Comparison of ENCODE assay signal across 8 cellular contexts in the genomic region with DNA sequence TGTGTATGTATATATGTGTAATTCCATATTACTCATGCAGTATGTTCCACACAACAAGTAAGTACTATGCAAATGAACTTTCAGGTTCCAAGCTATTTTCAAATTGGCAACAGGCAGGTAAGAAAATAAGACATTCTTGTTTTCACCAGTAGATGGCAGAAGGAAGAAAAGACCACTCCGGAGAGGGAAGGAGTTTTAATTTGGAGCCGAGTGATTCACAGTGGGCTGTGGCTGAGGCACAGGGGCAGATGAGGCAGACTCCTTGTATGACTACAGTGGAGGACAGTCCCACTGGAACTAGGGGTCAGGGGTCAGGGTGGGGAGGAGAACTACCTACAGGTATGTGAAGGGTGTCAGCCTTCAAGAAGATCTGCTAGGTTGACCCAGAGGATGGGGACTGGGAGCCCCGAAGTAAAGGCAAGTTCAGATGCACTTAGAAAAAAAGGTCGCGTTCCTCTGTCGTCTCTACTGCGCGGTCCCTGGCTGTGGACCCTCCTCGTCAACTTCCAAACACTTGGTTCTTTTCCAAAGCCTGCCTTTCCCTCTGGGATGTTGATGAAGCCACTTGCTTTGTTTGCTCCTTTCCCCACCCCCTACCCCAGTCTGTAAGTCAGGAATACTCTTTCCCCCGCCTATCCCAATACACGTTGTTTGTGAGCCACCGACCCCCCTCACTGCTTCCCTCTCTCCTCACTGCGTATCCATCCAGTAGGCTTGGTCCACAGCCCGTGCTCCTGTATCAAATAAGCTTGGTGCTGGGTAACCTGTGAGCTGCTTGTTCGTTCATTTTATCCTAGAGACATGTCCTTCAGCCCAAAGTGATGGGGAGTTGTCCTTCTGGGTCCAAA. TPM values are rescaled to one million over a fixed set of nuclear protein-coding genes. Genes with fewer than 3 reads are reported as not detected.
A peak's percentile ranks its signal among the peaks of the same experiment; 100 is the strongest.
DNase-seq lines count a peak whose midpoint lies in the region; ATAC-seq and TF ChIP-seq lines count a peak whose summit lies in the region.

No MANE protein-coding gene starts in this region.

- H3K36me3 ChIP-seq in fibroblast of lung (ENCODE audit: control insufficient read depth, insufficient read depth, low read length), result peaks cover 4% of the 10 kb centered on the region
- no peaks in the 10 kb centered on the region for H3K36me3 ChIP-seq in neural cell (ENCODE audit: insufficient read depth, low read length)

- H4K20me1 ChIP-seq in fibroblast of lung (ENCODE audit: control insufficient read depth, extremely low read depth, insufficient read depth, low read length) (no peaks in the 10 kb centered on the region), neural cell (ENCODE audit: insufficient read depth) (no peaks in the 10 kb centered on the region)

- peaks cover 50% of the 10 kb centered on the region for H3K36me3 Mint-ChIP-seq in type B pancreatic cell

- H3K4me3 Mint-ChIP-seq in type B pancreatic cell, result peak overlapping the region; percentile 37

- no peaks in the 10 kb centered on the region for H3K9me3 ChIP-seq in fibroblast of lung (ENCODE audit: control insufficient read depth, insufficient read depth, low read depth, low read length)
- H3K9me3 ChIP-seq in neural cell (ENCODE audit: low read length), result no peaks in the 10 kb centered on the region

- no peaks in the 10 kb centered on the region for H3F3A ChIP-seq in neural cell (ENCODE audit: insufficient read depth, low read length, poor library complexity, severe bottlenecking)

- peak; percentile 86 for DNase-seq in EH (ENCODE audit: low read depth)
- peak; percentile 68 for DNase-seq in NCI-H526 treated with DMSO at 0.1 percent for 48 hours (lab: John Stamatoyannopoulos, UW)
- peak; percentile 68 for DNase-seq in activated CD8-positive, alpha-beta memory T cell treated with anti-CD3 and anti-CD28 coated beads, Interleukin-2, amount 50 U/mL, for 48 hours
- peak; percentile 79 to 81 for DNase-seq in fibroblast of lung (ENCODE audit: low read depth in 2 of 2)
- DNase-seq in type B pancreatic cell (ENCODE audit: extremely low spot score, unreplicated experiment), result no peak
- DNase-seq in occipital lobe (lab: John Stamatoyannopoulos, UW), result no peak

- peaks cover 10% of the 10 kb centered on the region for H3K4me1 ChIP-seq in fibroblast of lung (ENCODE audit: control insufficient read depth, extremely low read depth, insufficient read depth, low read length)

- H3K9ac ChIP-seq in fibroblast of lung (ENCODE audit: insufficient read depth, low read length) (no peak overlapping the region), neural cell (ENCODE audit: low read length) (no peak overlapping the region)

- H2AFZ ChIP-seq in fibroblast of lung (ENCODE audit: low read length) (no peak overlapping the region), neural cell (ENCODE audit: low read depth, low read length) (no peak overlapping the region)

- no peaks in the 10 kb centered on the region for H3K9me3 Mint-ChIP-seq in type B pancreatic cell

- H3K79me2 ChIP-seq in fibroblast of lung (ENCODE audit: control insufficient read depth, insufficient read depth, low read length) (no peaks in the 10 kb centered on the region), neural cell (replicated peaks; ENCODE audit: insufficient read depth, low read length) (no peaks in the 10 kb centered on the region)

- no peaks in the 10 kb centered on the region for H3K27me3 ChIP-seq in fibroblast of lung (ENCODE audit: control insufficient read depth, insufficient read depth, low read length)
- H3K27me3 ChIP-seq in neural cell (ENCODE audit: insufficient read depth, low read depth, low read length), result no peaks in the 10 kb centered on the region

- TF ChIP-seq EP300 in neural cell (conservative IDR thresholded peaks at IDR 0.05; ENCODE audit: poor library complexity, severe bottlenecking), result no peak

- peak; percentile 56 to 67 for TF ChIP-seq CTCF in fibroblast of lung (conservative IDR thresholded peaks at IDR 0.05 in 1 of 2, IDR thresholded peaks at IDR 0.05 in 1 of 2; ENCODE audit: low read depth in 1 of 2, low read length in 2 of 2)
- TF ChIP-seq CTCF in neural cell (IDR thresholded peaks at IDR 0.05; ENCODE audit: poor library complexity, severe bottlenecking), result peak; percentile 69
- peak; percentile 77 for TF ChIP-seq CTCF in type B pancreatic cell (conservative IDR thresholded peaks at IDR 0.05)

- ATAC-seq in HG02588 (IDR thresholded peaks at IDR 0.05; ENCODE audit: unreplicated experiment), result peak; percentile 36

- H3K27ac Mint-ChIP-seq in type B pancreatic cell, result peak overlapping the region; percentile 98

- H3K4me1 Mint-ChIP-seq in type B pancreatic cell (ENCODE audit: unreplicated experiment), result no peaks in the 10 kb centered on the region

- no peaks in the 10 kb centered on the region for H3K27me3 Mint-ChIP-seq in type B pancreatic cell

- H3K4me2 ChIP-seq in fibroblast of lung (ENCODE audit: extremely low read depth, insufficient read depth, low read length) (no peak overlapping the region), neural cell (ENCODE audit: low read length) (no peak overlapping the region)

- no peak overlapping the region for H3K4me3 ChIP-seq in fibroblast of lung (replicated peaks in 1 of 4; ENCODE audit: control extremely low read depth in 1 of 4, insufficient read depth in 1 of 4, low read depth in 3 of 4, low read length in 4 of 4)
- no peak overlapping the region for H3K4me3 ChIP-seq in neural cell (ENCODE audit: low read length)

- H3K9me2 ChIP-seq in neural cell (ENCODE audit: insufficient read depth, low read length), result no peaks in the 10 kb centered on the region

- peak; percentile 65 for TF ChIP-seq RAD21 in neural cell (conservative IDR thresholded peaks at IDR 0.05)

- H3K27ac ChIP-seq in fibroblast of lung (ENCODE audit: insufficient read depth, low read length) (peak overlapping the region; percentile 55), neural cell (ENCODE audit: low read length) (no peak overlapping the region)

TF ChIP-seq in neural cell, 6 proteins besides CTCF, POLR2A, EP300 and RAD21:
- no peak for TF ChIP-seq MXI1 (conservative IDR thresholded peaks at IDR 0.05; ENCODE audit: poor library complexity, severe bottlenecking)
- TF ChIP-seq SMC3 (conservative IDR thresholded peaks at IDR 0.05; ENCODE audit: poor library complexity), result peak; percentile 77
TF ChIP-seq in neural cell: peak in this region for 1.

RNA-seq across cellular contexts. Expression of a gene that starts 24.1 kb away (rescaled TPM):
- total RNA-seq in fibroblast of lung (41.9 and 46.2 TPM in 2 replicates), type B pancreatic cell (ENCODE audit: low replicate concordance) (73.0 and 142 TPM in 2 replicates), occipital lobe (65.8 TPM)
- polyA plus RNA-seq in fibroblast of lung (83.2 and 113 TPM in 2 replicates), neural cell (89.0 and 97.6 TPM in 2 replicates)
- polyA plus RNA-seq in fibroblast of lung (2012), result 46.6 and 59.9 TPM in 2 replicates
- polyA minus RNA-seq in fibroblast of lung (ENCODE audit: low replicate concordance) (24.9 and 64.0 TPM in 2 replicates), neural cell (71.3 and 80.2 TPM in 2 replicates)

RNA-seq across cellular contexts. Expression of a gene that starts 51.8 kb away (rescaled TPM):
- total RNA-seq in fibroblast of lung (1.5 and 3.1 TPM in 2 replicates), type B pancreatic cell (ENCODE audit: low replicate concordance) (2.9 and 5.6 TPM in 2 replicates), occipital lobe (42.9 TPM)
- polyA plus RNA-seq in fibroblast of lung (2.7 and 3.2 TPM in 2 replicates), neural cell (0.38 and 1.1 TPM in 2 replicates)
- 2.2 and 2.3 TPM in 2 replicates for polyA plus RNA-seq in fibroblast of lung (2012)
- polyA minus RNA-seq in fibroblast of lung (ENCODE audit: low replicate concordance) (1.6 and 2.0 TPM in 2 replicates), neural cell (0.58 and 0.73 TPM in 2 replicates)

RNA-seq across cellular contexts. Expression of a gene that starts 54.1 kb away (rescaled TPM):
- total RNA-seq in fibroblast of lung (2.3 and 4.8 TPM in 2 replicates), type B pancreatic cell (ENCODE audit: low replicate concordance) (152 and 1,119 TPM in 2 replicates), occipital lobe (0.31 TPM)
- polyA plus RNA-seq in fibroblast of lung (46.8 and 83.8 TPM in 2 replicates), neural cell (0.09 TPM in 1 of 2 replicates, not detected in the other)
- polyA plus RNA-seq in fibroblast of lung (2012), result 19.1 and 34.8 TPM in 2 replicates
- polyA minus RNA-seq in fibroblast of lung (ENCODE audit: low replicate concordance) (139 and 200 TPM in 2 replicates), neural cell (not detected in 2 replicates)

Comparison
In these comparisons a context has a peak if more than half of its experiments do, and no peak if none do; other contexts are left out.
1. DNase-seq: peak in EH (single experiment), NCI-H526 treated with DMSO at 0.1 percent for 48 hours (single experiment), activated CD8-positive, alpha-beta memory T cell treated with anti-CD3 and anti-CD28 coated beads, Interleukin-2, amount 50 U/mL, for 48 hours (single experiment) and fibroblast of lung (2 of 2); none in type B pancreatic cell (single experiment) and occipital lobe (single experiment).
2. RNA of a gene that starts 54.1 kb away (total RNA-seq): 152 to 1,119 TPM in type B pancreatic cell; 2.3 to 4.8 TPM in fibroblast of lung and 0.31 TPM in occipital lobe (single experiment); every median in the first group is over 10 times any median in the second.
3. Peak in every context shown above with its lines, with median percentiles within 50 percentile points of each other: CTCF ChIP-seq.